ENCODE assay signal across 22 cellular contexts in genomic region chr5:121500262-121500792, GRCh38.
A peak's percentile ranks its signal among the peaks of the same experiment; 100 is the strongest.
DNase-seq lines count a peak whose midpoint lies in the region; ATAC-seq and TF ChIP-seq lines count a peak whose summit lies in the region.
"Had no signal": no experiment of that assay in that cellular context is flagged by ENCODE, and none has a peak within 500 bp of the region (broad histone marks: within the 10 kb centered on the region; RNA-seq: fewer than 3 reads in every experiment).

No MANE protein-coding gene starts in this region.

- no peaks in the 10 kb centered on the region for H4K20me1 ChIP-seq in GM23338 (replicated peaks; ENCODE audit: insufficient read depth)
- H4K20me1 ChIP-seq: BLaER1 had no signal

- H3K9me3 Mint-ChIP-seq in GM23338 = no peaks in the 10 kb centered on the region
- no peaks in the 10 kb centered on the region for H3K9me3 Mint-ChIP-seq in WTC11
- no peaks in the 10 kb centered on the region for H3K9me3 Mint-ChIP-seq in stimulated activated memory B cell treated with anti-CD40 and anti-IgM and Interleukin-4, amounts not matched to agents 10 μg/mL and 1 μg/mL and 100 μg/mL, for 72 hours
- no peaks in the 10 kb centered on the region for H3K9me3 Mint-ChIP-seq in activated T-cell treated with anti-CD3 and anti-CD28 coated beads, Interleukin-2, amount 50 U/mL, for 24 hours
- H3K9me3 Mint-ChIP-seq: CD8-positive, alpha-beta T cell had no signal

- peak overlapping the region; percentile 53 for H3K27ac Mint-ChIP-seq in GM23338
- peak overlapping the region; percentile 91 for H3K27ac Mint-ChIP-seq in WTC11
- H3K27ac Mint-ChIP-seq in stimulated activated memory B cell treated with anti-CD40 and anti-IgM and Interleukin-4, amounts not matched to agents 10 μg/mL and 1 μg/mL and 100 μg/mL, for 72 hours = no peak overlapping the region
- H3K27ac Mint-ChIP-seq in activated T-cell treated with anti-CD3 and anti-CD28 coated beads, Interleukin-2, amount 50 U/mL, for 24 hours = no peak overlapping the region
- H3K27ac Mint-ChIP-seq: CD8-positive, alpha-beta T cell had no signal

- H3K36me3 ChIP-seq in GM23338 (ENCODE audit: insufficient read depth) (no peaks in the 10 kb centered on the region), iPS-18a (ENCODE audit: control insufficient read depth, low read depth, low read length) (no peaks in the 10 kb centered on the region)
- H3K36me3 ChIP-seq: BLaER1 had no signal

- H3K4me3 Mint-ChIP-seq in GM23338 (no peak overlapping the region; the same call in 2 of the 3 replicates), WTC11 (no peak overlapping the region)
- no peak overlapping the region for H3K4me3 Mint-ChIP-seq in stimulated activated memory B cell treated with anti-CD40 and anti-IgM and Interleukin-4, amounts not matched to agents 10 μg/mL and 1 μg/mL and 100 μg/mL, for 72 hours
- H3K4me3 Mint-ChIP-seq in activated T-cell treated with anti-CD3 and anti-CD28 coated beads, Interleukin-2, amount 50 U/mL, for 24 hours = no peak overlapping the region
- H3K4me3 Mint-ChIP-seq: CD8-positive, alpha-beta T cell had no signal

- H3K36me3 Mint-ChIP-seq in GM23338 (ENCODE audit: low read depth) = no peaks in the 10 kb centered on the region
- H3K36me3 Mint-ChIP-seq in WTC11 = no peaks in the 10 kb centered on the region
- no peaks in the 10 kb centered on the region for H3K36me3 Mint-ChIP-seq in stimulated activated memory B cell treated with anti-CD40 and anti-IgM and Interleukin-4, amounts not matched to agents 10 μg/mL and 1 μg/mL and 100 μg/mL, for 72 hours
- H3K36me3 Mint-ChIP-seq in activated T-cell treated with anti-CD3 and anti-CD28 coated beads, Interleukin-2, amount 50 U/mL, for 24 hours (ENCODE audit: low read depth) = no peaks in the 10 kb centered on the region
- H3K36me3 Mint-ChIP-seq: CD8-positive, alpha-beta T cell had no signal

- H3K9me2 ChIP-seq in GM23338 (ENCODE audit: insufficient read depth) = no peaks in the 10 kb centered on the region

- H3K4me1 ChIP-seq in GM23338 (ENCODE audit: insufficient read depth) (peaks cover 12% of the 10 kb centered on the region), iPS-18a (ENCODE audit: control insufficient read depth, low read depth, low read length) (peaks cover 28% of the 10 kb centered on the region)

- H2AFZ ChIP-seq in GM23338 = no peak overlapping the region; the same call in 1 of the 2 replicates

- H3K4me1 Mint-ChIP-seq in GM23338 = peaks cover 30% of the 10 kb centered on the region
- H3K4me1 Mint-ChIP-seq in WTC11 = peaks cover 24% of the 10 kb centered on the region
- no peaks in the 10 kb centered on the region for H3K4me1 Mint-ChIP-seq in stimulated activated memory B cell treated with anti-CD40 and anti-IgM and Interleukin-4, amounts not matched to agents 10 μg/mL and 1 μg/mL and 100 μg/mL, for 72 hours
- no peaks in the 10 kb centered on the region for H3K4me1 Mint-ChIP-seq in activated T-cell treated with anti-CD3 and anti-CD28 coated beads, Interleukin-2, amount 50 U/mL, for 24 hours (ENCODE audit: low read depth)

- H3K4me3 ChIP-seq in GM23338 = no peak overlapping the region
- H3K4me3 ChIP-seq in iPS-18a (ENCODE audit: low read length) = peak overlapping the region; percentile 4
- H3K4me3 ChIP-seq: BLaER1 had no signal

- DNase-seq in GM23338 (ENCODE audit: low spot score) = peak; percentile 15
- DNase-seq in WTC11 (ENCODE audit: low spot score) = no peak
- DNase-seq in occipital lobe (lab: John Stamatoyannopoulos, UW) = peak; percentile 4
- DNase-seq in activated T-cell treated with anti-CD3 and anti-CD28 coated beads, Interleukin-2, amount 50 U/mL, for 24 hours = no peak
- DNase-seq: CD8-positive, alpha-beta T cell; DMS53; HCEC 1CT; NCI-H1417; NCI-H187; NCI-H2107; NCI-H226; NCI-H524; NCI-H82; OCI-M1; SHP77 treated with DMSO at 0.1 percent for 48 hours had no signal

- no peaks in the 10 kb centered on the region for H3K79me2 ChIP-seq in GM23338 (replicated peaks; ENCODE audit: insufficient read depth)

- H3K9ac ChIP-seq in iPS-18a (ENCODE audit: low read length) = no peak overlapping the region
- H3K9ac ChIP-seq: BLaER1, KMS-11 had no signal

- no peaks in the 10 kb centered on the region for H3K27me3 ChIP-seq in GM23338 (ENCODE audit: insufficient read depth)
- no peaks in the 10 kb centered on the region for H3K27me3 ChIP-seq in iPS-18a (ENCODE audit: control insufficient read depth, insufficient read depth, low read length)
- H3K27me3 ChIP-seq: BLaER1 had no signal

- TF ChIP-seq CTCF in GM23338 (conservative IDR thresholded peaks at IDR 0.05; ENCODE audit: low read depth in 2 of 2) (no peak), WTC11 (IDR thresholded peaks at IDR 0.05) (no peak)

- CTCF ChIA-PET in WTC11 (lab: Charles Lee) = no interaction called here

- no peaks in the 10 kb centered on the region for H3K27me3 Mint-ChIP-seq in GM23338 (ENCODE audit: insufficient read depth, low read depth, poor library complexity)
- no peaks in the 10 kb centered on the region for H3K27me3 Mint-ChIP-seq in WTC11 (ENCODE audit: low read depth)
- H3K27me3 Mint-ChIP-seq in stimulated activated memory B cell treated with anti-CD40 and anti-IgM and Interleukin-4, amounts not matched to agents 10 μg/mL and 1 μg/mL and 100 μg/mL, for 72 hours = no peaks in the 10 kb centered on the region
- no peaks in the 10 kb centered on the region for H3K27me3 Mint-ChIP-seq in activated T-cell treated with anti-CD3 and anti-CD28 coated beads, Interleukin-2, amount 50 U/mL, for 24 hours

- POLR2A ChIA-PET in WTC11 (lab: Charles Lee) = no interaction called here

- H3K27ac ChIP-seq in GM23338 (ENCODE audit: low read depth) (peak overlapping the region; percentile 73; the same call in 1 of the 2 replicates), iPS-18a (ENCODE audit: low read length) (no peak overlapping the region)
- H3K27ac ChIP-seq: BLaER1, KMS-11 had no signal

- no peaks in the 10 kb centered on the region for H3F3A ChIP-seq in GM23338 (replicated peaks; ENCODE audit: low read depth)

- H3K4me2 ChIP-seq in GM23338 = peak overlapping the region; percentile 48; the same call in 1 of the 2 replicates
- H3K4me2 ChIP-seq: BLaER1, KMS-11 had no signal

- ATAC-seq in GM23338 (peak; percentile 43; the same call in 2 of the 3 replicates), WTC11 (peak; percentile 58), GM18867 (IDR thresholded peaks at IDR 0.05; ENCODE audit: unreplicated experiment) (no peak), GM18517 (IDR thresholded peaks at IDR 0.05; ENCODE audit: unreplicated experiment) (no peak)
- no peak for ATAC-seq in stimulated activated memory B cell treated with anti-CD40 and anti-IgM and Interleukin-4, amounts not matched to agents 10 μg/mL and 1 μg/mL and 100 μg/mL, for 72 hours
- ATAC-seq: CD8-positive, alpha-beta T cell; SK-N-SH treated with all-trans-retinoic acid at 6 μM for 48 hours had no signal

- no peaks in the 10 kb centered on the region for H3K9me3 ChIP-seq in iPS-18a (ENCODE audit: control insufficient read depth, low read depth, low read length)
- H3K9me3 ChIP-seq: BLaER1 had no signal

TF ChIP-seq in GM23338, 12 proteins besides CTCF, POLR2A, EP300 and RAD21 (continues in another document):
- TF ChIP-seq, protein P1, sequence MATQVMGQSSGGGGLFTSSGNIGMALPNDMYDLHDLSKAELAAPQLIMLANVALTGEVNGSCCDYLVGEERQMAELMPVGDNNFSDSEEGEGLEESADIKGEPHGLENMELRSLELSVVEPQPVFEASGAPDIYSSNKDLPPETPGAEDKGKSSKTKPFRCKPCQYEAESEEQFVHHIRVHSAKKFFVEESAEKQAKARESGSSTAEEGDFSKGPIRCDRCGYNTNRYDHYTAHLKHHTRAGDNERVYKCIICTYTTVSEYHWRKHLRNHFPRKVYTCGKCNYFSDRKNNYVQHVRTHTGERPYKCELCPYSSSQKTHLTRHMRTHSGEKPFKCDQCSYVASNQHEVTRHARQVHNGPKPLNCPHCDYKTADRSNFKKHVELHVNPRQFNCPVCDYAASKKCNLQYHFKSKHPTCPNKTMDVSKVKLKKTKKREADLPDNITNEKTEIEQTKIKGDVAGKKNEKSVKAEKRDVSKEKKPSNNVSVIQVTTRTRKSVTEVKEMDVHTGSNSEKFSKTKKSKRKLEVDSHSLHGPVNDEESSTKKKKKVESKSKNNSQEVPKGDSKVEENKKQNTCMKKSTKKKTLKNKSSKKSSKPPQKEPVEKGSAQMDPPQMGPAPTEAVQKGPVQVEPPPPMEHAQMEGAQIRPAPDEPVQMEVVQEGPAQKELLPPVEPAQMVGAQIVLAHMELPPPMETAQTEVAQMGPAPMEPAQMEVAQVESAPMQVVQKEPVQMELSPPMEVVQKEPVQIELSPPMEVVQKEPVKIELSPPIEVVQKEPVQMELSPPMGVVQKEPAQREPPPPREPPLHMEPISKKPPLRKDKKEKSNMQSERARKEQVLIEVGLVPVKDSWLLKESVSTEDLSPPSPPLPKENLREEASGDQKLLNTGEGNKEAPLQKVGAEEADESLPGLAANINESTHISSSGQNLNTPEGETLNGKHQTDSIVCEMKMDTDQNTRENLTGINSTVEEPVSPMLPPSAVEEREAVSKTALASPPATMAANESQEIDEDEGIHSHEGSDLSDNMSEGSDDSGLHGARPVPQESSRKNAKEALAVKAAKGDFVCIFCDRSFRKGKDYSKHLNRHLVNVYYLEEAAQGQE (IDR thresholded peaks at IDR 0.05; ENCODE audit: unreplicated experiment) = no peak

TF ChIP-seq in WTC11, 78 proteins besides CTCF, POLR2A, EP300 and RAD21 (continues in another document):
- TF ChIP-seq E2F4 (CRISPR knock-in tag; IDR thresholded peaks at IDR 0.05; ENCODE audit: borderline replicate concordance, low read depth) (no peak), NFYB (CRISPR knock-in tag; conservative IDR thresholded peaks at IDR 0.05; ENCODE audit: low read depth) (no peak), JAZF1 (CRISPR knock-in tag; IDR thresholded peaks at IDR 0.05) (no peak)

Comparison
In these comparisons a context has a peak if more than half of its experiments do, and no peak if none do; other contexts are left out.
1. ATAC-seq: peak in GM23338 (single experiment) and WTC11 (single experiment); none in stimulated activated memory B cell treated with anti-CD40 and anti-IgM and Interleukin-4, amounts not matched to agents 10 μg/mL and 1 μg/mL and 100 μg/mL, for 72 hours (single experiment), GM18867 (single experiment) and GM18517 (single experiment).
2. DNase-seq: peak in GM23338 (single experiment) and occipital lobe (single experiment); none in WTC11 (single experiment) and activated T-cell treated with anti-CD3 and anti-CD28 coated beads, Interleukin-2, amount 50 U/mL, for 24 hours (single experiment).
3. H3K27ac Mint-ChIP-seq: peak in GM23338 (single experiment) and WTC11 (single experiment); none in stimulated activated memory B cell treated with anti-CD40 and anti-IgM and Interleukin-4, amounts not matched to agents 10 μg/mL and 1 μg/mL and 100 μg/mL, for 72 hours (single experiment) and activated T-cell treated with anti-CD3 and anti-CD28 coated beads, Interleukin-2, amount 50 U/mL, for 24 hours (single experiment).